9 cellular contexts compared by ENCODE assay signal in genomic region chr11:128848815-128849455, GRCh38. TPM values are rescaled to one million over a fixed set of nuclear protein-coding genes. Genes with fewer than 3 reads are reported as not detected.
A peak's percentile ranks its signal among the peaks of the same experiment; 100 is the strongest.
DNase-seq lines count a peak whose midpoint lies in the region; ATAC-seq, FAIRE-seq and TF ChIP-seq lines count a peak whose summit lies in the region.
"Had no signal": no experiment of that assay in that cellular context is flagged by ENCODE, and none has a peak within 500 bp of the region (broad histone marks: within the 10 kb centered on the region; RNA-seq: fewer than 3 reads in every experiment).

No MANE protein-coding gene starts in this region.

- 0% methylated on average over 10 of the region's 10 CpGs for WGBS in K562 (ENCODE audit: insufficient coverage, low coverage, missing lambda C conversion rate)
- 40% methylated on average over 10 of the region's 10 CpGs for WGBS in liver

- intact Hi-C loops in K562 (cut with micrococcal nuclease) = no loop called here

- no TSS peak for BruUV-seq in K562 (replicated peaks; lab: Mats Ljungman, UMichigan)

- H3K9me3 Mint-ChIP-seq in stimulated activated naive B cell treated with anti-CD40 and anti-IgM and Interleukin-4, amounts not matched to agents 10 μg/mL and 1 μg/mL and 100 μg/mL, for 72 hours = no peaks in the 10 kb centered on the region

- H3K27ac Mint-ChIP-seq in stimulated activated naive B cell treated with anti-CD40 and anti-IgM and Interleukin-4, amounts not matched to agents 10 μg/mL and 1 μg/mL and 100 μg/mL, for 72 hours = peak overlapping the region; percentile 38

- no peaks in the 10 kb centered on the region for H3K36me3 Mint-ChIP-seq in stimulated activated naive B cell treated with anti-CD40 and anti-IgM and Interleukin-4, amounts not matched to agents 10 μg/mL and 1 μg/mL and 100 μg/mL, for 72 hours

- H3K27me3 Mint-ChIP-seq in stimulated activated naive B cell treated with anti-CD40 and anti-IgM and Interleukin-4, amounts not matched to agents 10 μg/mL and 1 μg/mL and 100 μg/mL, for 72 hours = no peaks in the 10 kb centered on the region

- H3K4me3 ChIP-seq in DND-41 (ENCODE audit: low read depth in 1 of 2, low read length in 2 of 2) (no peak overlapping the region), K562 (no peak overlapping the region), liver (ENCODE audit: low read depth in 1 of 3, low read length in 3 of 3) (no peak overlapping the region)

- H4K20me1 ChIP-seq in DND-41 (ENCODE audit: insufficient read depth, low read length) = no peaks in the 10 kb centered on the region
- no peaks in the 10 kb centered on the region for H4K20me1 ChIP-seq in K562 (replicated peaks; ENCODE audit: control insufficient read depth, insufficient read depth, low read length)

- TF ChIP-seq CTCF in DND-41 (IDR thresholded peaks at IDR 0.05; ENCODE audit: borderline replicate concordance, extremely low read depth, low read length, poor library complexity, severe bottlenecking) = peak; percentile 71
- TF ChIP-seq CTCF in K562 (IDR thresholded peaks at IDR 0.05 in 2 of 3, conservative IDR thresholded peaks at IDR 0.05 in 1 of 3; ENCODE audit: insufficient read depth in 2 of 3, low read depth in 1 of 3, low read length in 3 of 3) = peak; percentile 63 to 75 (median 70)
- TF ChIP-seq CTCF in liver (IDR thresholded peaks at IDR 0.05; ENCODE audit: low read depth, low read length, missing input control) = peak; percentile 47

- H3K79me2 ChIP-seq in DND-41 (ENCODE audit: insufficient read depth, low read length) (no peaks in the 10 kb centered on the region), K562 (ENCODE audit: control insufficient read depth, insufficient read depth, low read length) (no peaks in the 10 kb centered on the region)

- peak; percentile 9 to 48; a peak in 2 of 4 replicates for TF ChIP-seq RAD21 in K562 (CRISPR knock-in tag; conservative IDR thresholded peaks at IDR 0.05 in 1 of 2, IDR thresholded peaks at IDR 0.05 in 1 of 2)
- peak; percentile 55 to 72 for TF ChIP-seq RAD21 in liver (IDR thresholded peaks at IDR 0.05)

- H3K4me3 Mint-ChIP-seq in stimulated activated naive B cell treated with anti-CD40 and anti-IgM and Interleukin-4, amounts not matched to agents 10 μg/mL and 1 μg/mL and 100 μg/mL, for 72 hours = no peak overlapping the region

- H3K4me2 ChIP-seq in DND-41 (ENCODE audit: insufficient read depth, low read length) = no peak overlapping the region
- H3K4me2 ChIP-seq in K562 (ENCODE audit: insufficient read depth, low read length) = no peak overlapping the region

- H3K9me3 ChIP-seq in DND-41 (ENCODE audit: insufficient read depth, low read length, severe bottlenecking) (no peaks in the 10 kb centered on the region), K562 (replicated peaks; ENCODE audit: control insufficient read depth, insufficient read depth, low read depth, low read length) (no peaks in the 10 kb centered on the region), liver (ENCODE audit: control insufficient read depth in 4 of 4, low read length in 3 of 4) (no peaks in the 10 kb centered on the region)

- no peak for TF ChIP-seq POLR2A in K562 (conservative IDR thresholded peaks at IDR 0.05)

- H3K9me1 ChIP-seq in K562 (ENCODE audit: control insufficient read depth, insufficient read depth, low read length) = no peaks in the 10 kb centered on the region

- H3K9ac ChIP-seq in DND-41 (ENCODE audit: low read depth, low read length) (no peak overlapping the region), K562 (ENCODE audit: insufficient read depth in 1 of 2, low read depth in 2 of 2, low read length in 2 of 2) (no peak overlapping the region), liver (ENCODE audit: low read depth in 1 of 2, low read length in 2 of 2) (no peak overlapping the region)

- FAIRE-seq in K562 (lab: Jason Lieb, UNC) = peak; percentile 54

- no peak overlapping the region for H2AFZ ChIP-seq in DND-41 (ENCODE audit: low read depth, low read length)
- H2AFZ ChIP-seq in K562 (ENCODE audit: low read depth, low read length) = no peak overlapping the region

- ATAC-seq in DND-41 (ENCODE audit: insufficient read depth, low read depth) = peak; percentile 62
- peak; percentile 89 for ATAC-seq in GM21447 (IDR thresholded peaks at IDR 0.05; ENCODE audit: unreplicated experiment)
- ATAC-seq in K562 = peak; percentile 99
- ATAC-seq in stimulated activated naive B cell treated with anti-CD40 and anti-IgM and Interleukin-4, amounts not matched to agents 10 μg/mL and 1 μg/mL and 100 μg/mL, for 72 hours (replicated peaks) = peak; percentile 83 to 84

- H3K4me1 ChIP-seq in DND-41 (ENCODE audit: insufficient read depth, low read length) = peaks cover 16% of the 10 kb centered on the region
- no peaks in the 10 kb centered on the region for H3K4me1 ChIP-seq in K562 (replicated peaks in 1 of 2; ENCODE audit: control insufficient read depth in 2 of 2, insufficient read depth in 2 of 2, low read length in 2 of 2)
- peaks cover 5 to 10% (median 7%) of the 10 kb centered on the region in 4 donors for H3K4me1 ChIP-seq in liver (ENCODE audit: control insufficient read depth in 4 of 4, insufficient read depth in 4 of 4, low read length in 3 of 4)

- H3K27ac ChIP-seq in DND-41 (ENCODE audit: low read length) (no peak overlapping the region), K562 (ENCODE audit: extremely low read depth, low read depth, low read length) (no peak overlapping the region), liver (ENCODE audit: low read depth in 1 of 2, low read length in 2 of 2) (no peak overlapping the region)

- H3K36me3 ChIP-seq in DND-41 (ENCODE audit: insufficient read depth, low read length) = no peaks in the 10 kb centered on the region
- H3K36me3 ChIP-seq in K562 (ENCODE audit: control insufficient read depth, insufficient read depth, low read length) = no peaks in the 10 kb centered on the region
- H3K36me3 ChIP-seq in liver (ENCODE audit: control insufficient read depth in 4 of 4, insufficient read depth in 3 of 4, low read depth in 1 of 4, low read length in 3 of 4) = no peaks in the 10 kb centered on the region

- in situ Hi-C loops in K562 (cut with MboI) = loop anchor here (25.0 kb wide), 1 partner anchor 812 kb away; no protein-coding TSS in a partner anchor

- POLR2A ChIA-PET in K562 (lab: Yijun Ruan, JAX) = interaction anchor here (0.6 kb wide), 1 partner anchor 480 kb away, joined by 3 read pairs; no protein-coding TSS in a partner anchor

- no peak for TF ChIP-seq EP300 in K562 (IDR thresholded peaks at IDR 0.05; ENCODE audit: low read length)

- DNase-seq in DND-41 = peak; percentile 45
- peak; percentile 55 for DNase-seq in HuH-7 (ENCODE audit: low spot score)
- DNase-seq in UCSD-AML1 (lab: John Stamatoyannopoulos, UW; ENCODE audit: unreplicated experiment) = peak; percentile 86
- DNase-seq in K562 (ENCODE audit: extremely low read depth in 1 of 4, low spot score in 3 of 4) = peak; percentile 46 to 63 (median 60)
- DNase-seq in stimulated activated naive B cell treated with anti-CD40 and anti-IgM and Interleukin-4, amounts not matched to agents 10 μg/mL and 1 μg/mL and 100 μg/mL, for 72 hours = peak; percentile 50
- DNase-seq in mesenteric fat pad (ENCODE audit: low spot score) = no peak

- peaks cover 38 to 60% of the 10 kb centered on the region in 2 donors for H3K4me1 Mint-ChIP-seq in stimulated activated naive B cell treated with anti-CD40 and anti-IgM and Interleukin-4, amounts not matched to agents 10 μg/mL and 1 μg/mL and 100 μg/mL, for 72 hours

- H3K27me3 ChIP-seq in DND-41 (ENCODE audit: insufficient read depth, low read length, poor library complexity) (no peaks in the 10 kb centered on the region), K562 (ENCODE audit: control insufficient read depth in 2 of 2, insufficient read depth in 2 of 2, low read length in 2 of 2) (no peaks in the 10 kb centered on the region), liver (ENCODE audit: control insufficient read depth in 4 of 4, insufficient read depth in 4 of 4, low read length in 3 of 4) (no peaks in the 10 kb centered on the region)

- CTCF ChIA-PET in K562 (lab: Yijun Ruan, JAX; ENCODE audit: low intra/inter-chr PET ratio) = interaction anchor here (0.7 to 0.8 kb wide), 2 partner anchors 676 to 677 kb away, joined by 4 read pairs; no protein-coding TSS in a partner anchor

RNA-seq across cellular contexts. Expression of gene KCNJ1, which starts 18.2 kb away (rescaled TPM):
- not detected in 2 replicates for total RNA-seq in K562 (2011; cell fraction: chromatin; rRNA removed; ENCODE audit: low replicate concordance)
- not detected in 2 replicates for total RNA-seq in K562 (2011; cell fraction: nucleolus; rRNA removed)
- total RNA-seq in K562 (2011; cell fraction: nucleoplasm; rRNA removed) = not detected in 2 replicates
- total RNA-seq in K562 (2014; rRNA removed) (not detected in 2 replicates), K562 (2014; rRNA removed; fragmentation: Illumina TruSeq; extraction: Trizol) (not detected in 2 replicates), K562 (2015; rRNA removed; fragmentation: Illumina TruSeq; extraction: Trizol) (not detected in 2 replicates), K562 (2021) (not detected in 2 replicates), liver (under 1 TPM in 1 of 2 donors, not detected in 1; 0.23 TPM), mesenteric fat pad (not detected)
- polyA plus RNA-seq in K562 (2011; rRNA removed) (not detected in 2 replicates), K562 (2014; fragmentation: Illumina TruSeq; extraction: Trizol) (not detected in 2 replicates), K562 (2014; fragmentation: Nextera tagmentation; extraction: Ambion mirVana) (not detected), K562 (2014; rRNA removed) (not detected in 2 replicates), liver (under 1 TPM in 1 of 2 donors, not detected in 1; 0.14 TPM)
- polyA plus RNA-seq in K562 (2011; cell fraction: cytosol; rRNA removed) = not detected in 2 replicates
- not detected in 2 replicates for polyA plus RNA-seq in K562 (2011; cell fraction: nucleus; rRNA removed)
- polyA plus RNA-seq in K562 (2012) = not detected in 2 replicates
- polyA minus RNA-seq in K562 (2011; rRNA and poly(A)+ RNA removed) = not detected in 2 replicates
- polyA minus RNA-seq in K562 (2011; cell fraction: cytosol; rRNA and poly(A)+ RNA removed) = not detected in 2 replicates
- polyA minus RNA-seq in K562 (2011; cell fraction: nucleus; rRNA and poly(A)+ RNA removed) = not detected in 2 replicates
- total RNA-seq: T-helper 1 cell treated with Interleukin-12 subunit alpha and Interleukin-12 subunit beta and Interleukin-4 antibody, amounts not matched to agents 30 ng/mL and 1 ng/mL, for 36 hours had no signal

RNA-seq across cellular contexts. Expression of gene KCNJ5, which starts 42.2 kb away (rescaled TPM):
- not detected in 2 replicates for total RNA-seq in K562 (2011; cell fraction: chromatin; rRNA removed; ENCODE audit: low replicate concordance)
- total RNA-seq in K562 (2011; cell fraction: nucleolus; rRNA removed) = not detected in 2 replicates
- total RNA-seq in K562 (2011; cell fraction: nucleoplasm; rRNA removed) = not detected in 2 replicates
- total RNA-seq in K562 (2014; rRNA removed) (not detected in 2 replicates), K562 (2014; rRNA removed; fragmentation: Illumina TruSeq; extraction: Trizol) (not detected in 2 replicates), K562 (2015; rRNA removed; fragmentation: Illumina TruSeq; extraction: Trizol) (not detected in 2 replicates), K562 (2021) (0.04 and 0.07 TPM in 2 replicates), liver (under 1 TPM; 0.05 to 0.08 TPM), mesenteric fat pad (4.6 TPM)
- polyA plus RNA-seq in K562 (2011; rRNA removed) (not detected in 2 replicates), K562 (2014; fragmentation: Illumina TruSeq; extraction: Trizol) (not detected in 2 replicates), K562 (2014; fragmentation: Nextera tagmentation; extraction: Ambion mirVana) (not detected), K562 (2014; rRNA removed) (not detected in 2 replicates), liver (under 1 TPM; 0.04 to 0.08 TPM)
- not detected in 2 replicates for polyA plus RNA-seq in K562 (2011; cell fraction: cytosol; rRNA removed)
- polyA plus RNA-seq in K562 (2011; cell fraction: nucleus; rRNA removed) = not detected in 2 replicates
- polyA plus RNA-seq in K562 (2012) = not detected in 2 replicates
- polyA minus RNA-seq in K562 (2011; rRNA and poly(A)+ RNA removed) = not detected in 2 replicates
- not detected in 2 replicates for polyA minus RNA-seq in K562 (2011; cell fraction: cytosol; rRNA and poly(A)+ RNA removed)
- polyA minus RNA-seq in K562 (2011; cell fraction: nucleus; rRNA and poly(A)+ RNA removed) = not detected in 2 replicates
- total RNA-seq: T-helper 1 cell treated with Interleukin-12 subunit alpha and Interleukin-12 subunit beta and Interleukin-4 antibody, amounts not matched to agents 30 ng/mL and 1 ng/mL, for 36 hours had no signal
